ENCODE assay signal across 19 cellular contexts in the genomic region with DNA sequence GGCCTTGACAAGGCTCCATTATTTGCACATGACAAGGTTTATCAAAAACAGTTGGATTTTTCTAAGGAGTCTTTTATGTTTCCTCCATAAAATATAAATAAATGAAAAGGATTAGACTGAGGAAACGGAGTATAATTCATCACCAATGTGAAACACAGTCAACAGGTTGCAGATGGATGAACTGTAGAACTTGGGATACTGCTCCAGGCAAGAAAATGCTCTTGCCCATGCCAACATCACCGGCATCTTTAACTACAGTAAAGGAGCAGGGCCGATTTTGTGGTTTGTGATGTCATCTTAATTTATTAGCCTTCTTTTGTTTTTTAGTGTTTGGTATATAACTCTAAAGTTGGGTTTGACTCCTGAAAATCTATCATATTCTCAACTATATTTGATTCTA.
DNase-seq lines count a peak whose midpoint lies in the region; ATAC-seq, FAIRE-seq and TF ChIP-seq lines count a peak whose summit lies in the region.
"Had no signal": no experiment of that assay in that cellular context is flagged by ENCODE, and none has a peak within 500 bp of the region (broad histone marks: within the 10 kb centered on the region; RNA-seq: fewer than 3 reads in every experiment).

No MANE protein-coding gene starts in this region.

- H3K36me3 ChIP-seq in SK-N-MC (ENCODE audit: insufficient read depth, low read length): no peaks in the 10 kb centered on the region
- H3K36me3 ChIP-seq in GM23338 (ENCODE audit: insufficient read depth): no peaks in the 10 kb centered on the region
- H3K36me3 ChIP-seq: HAP-1 had no signal

- no peak overlapping the region for H3K27ac Mint-ChIP-seq in GM23338
- H3K27ac Mint-ChIP-seq: CD4-positive, alpha-beta memory T cell had no signal

- H3K79me2 ChIP-seq in GM23338 (replicated peaks; ENCODE audit: insufficient read depth): no peaks in the 10 kb centered on the region

- peaks cover 3% of the 10 kb centered on the region for H3K27me3 Mint-ChIP-seq in GM23338 (ENCODE audit: insufficient read depth, low read depth, poor library complexity)

- no peak overlapping the region for H3K4me3 ChIP-seq in SK-N-MC
- H3K4me3 ChIP-seq in GM23338: no peak overlapping the region
- H3K4me3 ChIP-seq: GM12878, HAP-1 had no signal

- H3K27ac ChIP-seq in SK-N-MC (no peak overlapping the region), GM23338 (ENCODE audit: low read depth) (no peak overlapping the region)

- peak; percentile 8 for DNase-seq in EH (ENCODE audit: low read depth)
- peak; percentile 40 for DNase-seq in HTR-8/SVneo (ENCODE audit: insufficient read length, low spot score)
- peak; percentile 35 for DNase-seq in SK-N-MC (ENCODE audit: low read depth, low spot score)
- no peak for DNase-seq in GM23338 (ENCODE audit: low spot score)
- DNase-seq in stimulated activated CD4-positive, alpha-beta T cell treated with anti-CD3 and anti-CD28 coated beads, Interleukin-4, amount 100 ng/mL, for 24 hours: no peak
- DNase-seq in NCI-H2196 (lab: John Stamatoyannopoulos, UW; ENCODE audit: unreplicated experiment): no peak
- DNase-seq: 8988T; C1 segment of cervical spinal cord; Calu3; CD4-positive, alpha-beta memory T cell; COR-L47; DMS53; DMS79 treated with DMSO at 0.1 percent for 48 hours; GDM1; GOT3 had no signal

- no peaks in the 10 kb centered on the region for H3K9me3 Mint-ChIP-seq in GM23338

- no peak overlapping the region for H3K4me3 Mint-ChIP-seq in GM23338
- H3K4me3 Mint-ChIP-seq: CD4-positive, alpha-beta memory T cell had no signal

- no peak overlapping the region for H3K4me2 ChIP-seq in GM23338

- no peaks in the 10 kb centered on the region for H3K9me3 ChIP-seq in SK-N-MC (ENCODE audit: low read depth, low read length)
- H3K9me3 ChIP-seq: HAP-1 had no signal

- no peaks in the 10 kb centered on the region for H3K4me1 Mint-ChIP-seq in GM23338
- H3K4me1 Mint-ChIP-seq: CD4-positive, alpha-beta memory T cell had no signal

- no peaks in the 10 kb centered on the region for H3K4me1 ChIP-seq in GM23338 (ENCODE audit: insufficient read depth)
- H3K4me1 ChIP-seq: HAP-1 had no signal

- no peak overlapping the region for H3K9ac ChIP-seq in SK-N-MC (ENCODE audit: insufficient read length)

- no peaks in the 10 kb centered on the region for H3K36me3 Mint-ChIP-seq in GM23338 (ENCODE audit: low read depth)
- H3K36me3 Mint-ChIP-seq: CD4-positive, alpha-beta memory T cell had no signal

- no peaks in the 10 kb centered on the region for H4K20me1 ChIP-seq in GM23338 (replicated peaks; ENCODE audit: insufficient read depth)

- FAIRE-seq in HTR-8/SVneo (lab: Jason Lieb, UNC): no peak
- FAIRE-seq: GM12878, GM19239, H54 had no signal

- H3K9me2 ChIP-seq in GM23338 (ENCODE audit: insufficient read depth): no peaks in the 10 kb centered on the region; the same call in 1 of the 2 replicates

- no peaks in the 10 kb centered on the region for H3K27me3 ChIP-seq in GM23338 (ENCODE audit: insufficient read depth)

- ATAC-seq in GM23338: no peak
- ATAC-seq: GM12878 had no signal

- no peak overlapping the region for H2AFZ ChIP-seq in GM23338

- no peak for TF ChIP-seq CTCF in GM23338 (conservative IDR thresholded peaks at IDR 0.05; ENCODE audit: low read depth in 2 of 2)

- no peaks in the 10 kb centered on the region for H3F3A ChIP-seq in GM23338 (replicated peaks; ENCODE audit: low read depth)

TF ChIP-seq in GM23338, 12 proteins besides CTCF, POLR2A, EP300 and RAD21 (continues in another document):
- TF ChIP-seq NANOG (IDR thresholded peaks at IDR 0.05; ENCODE audit: borderline replicate concordance) (no peak), JUNB (IDR thresholded peaks at IDR 0.05; ENCODE audit: unreplicated experiment) (no peak), CREB1 (CRISPR knock-in tag; IDR thresholded peaks at IDR 0.05; ENCODE audit: low read depth) (no peak), EZH2phosphoT487 (IDR thresholded peaks at IDR 0.05; ENCODE audit: unreplicated experiment) (no peak), ZNF331 (CRISPR knock-in tag; IDR thresholded peaks at IDR 0.05; ENCODE audit: low read depth) (no peak), ETS1 (IDR thresholded peaks at IDR 0.05) (no peak), STAT1 (IDR thresholded peaks at IDR 0.05; ENCODE audit: unreplicated experiment) (no peak), ZNF462 (CRISPR knock-in tag; IDR thresholded peaks at IDR 0.05) (no peak)

Comparison
In these comparisons a context has a peak if more than half of its experiments do, and no peak if none do; other contexts are left out.
1. DNase-seq: peak in EH (single experiment), HTR-8/SVneo (single experiment) and SK-N-MC (single experiment); none in GM23338 (single experiment), stimulated activated CD4-positive, alpha-beta T cell treated with anti-CD3 and anti-CD28 coated beads, Interleukin-4, amount 100 ng/mL, for 24 hours (single experiment) and NCI-H2196 (single experiment).